In the genomic region with DNA sequence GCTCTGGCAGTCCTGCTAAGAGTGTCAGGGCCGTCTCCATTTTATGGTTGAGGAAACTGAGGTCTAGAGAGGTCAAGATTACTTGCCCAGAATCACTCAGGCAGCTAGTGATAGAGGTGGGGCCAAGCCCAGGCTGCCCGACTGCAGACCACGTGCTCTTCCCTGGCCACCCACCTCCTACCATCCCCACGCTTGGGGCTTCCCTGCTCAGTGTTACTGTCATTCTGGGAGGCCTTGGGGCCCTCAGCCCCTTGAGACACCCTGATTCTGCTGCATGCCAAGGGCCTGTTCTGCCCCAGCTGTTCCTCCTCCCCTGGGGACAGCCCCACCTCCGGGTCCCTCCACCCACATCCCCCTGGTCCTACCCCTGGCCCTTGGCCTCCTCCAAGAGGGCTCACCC, we compare ENCODE assay signal across 1 cellular context.
TF ChIP-seq lines count a peak whose summit lies in the region.

No MANE protein-coding gene starts in this region.

TF ChIP-seq in H1, 55 proteins besides CTCF, POLR2A, EP300 and RAD21 (continued from another document):
- no peak for TF ChIP-seq RNF2 (IDR thresholded peaks at IDR 0.05; ENCODE audit: borderline replicate concordance, low read depth, low read length, missing control alignments, poor library complexity, severe bottlenecking)
- TF ChIP-seq GTF2F1 (IDR thresholded peaks at IDR 0.05; ENCODE audit: borderline replicate concordance, low read depth, low read length) = no peak
- no peak for TF ChIP-seq POU5F1 (IDR thresholded peaks at IDR 0.05; ENCODE audit: low read depth, low read length)
- no peak for TF ChIP-seq RBBP5 (IDR thresholded peaks at IDR 0.05; ENCODE audit: borderline replicate concordance, low read depth, low read length)
- no peak for TF ChIP-seq ZNF274 (IDR thresholded peaks at IDR 0.05; ENCODE audit: borderline replicate concordance, extremely low read depth, low read length)
- no peak for TF ChIP-seq CHD1 (IDR thresholded peaks at IDR 0.05; ENCODE audit: low read depth, low read length)
